Comparison of ENCODE assay signal across 9 cellular contexts in genomic region chr17:77690271-77691161, GRCh38.
A peak's percentile ranks its signal among the peaks of the same experiment; 100 is the strongest.
DNase-seq lines count a peak whose midpoint lies in the region; ATAC-seq, FAIRE-seq and TF ChIP-seq lines count a peak whose summit lies in the region.
"Had no signal": no experiment of that assay in that cellular context is flagged by ENCODE, and none has a peak within 500 bp of the region (broad histone marks: within the 10 kb centered on the region; RNA-seq: fewer than 3 reads in every experiment).

No MANE protein-coding gene starts in this region.

- in situ Hi-C loops in GM12878 (cut with MboI) = no loop called here

- H2AFZ ChIP-seq in GM12878 (ENCODE audit: control insufficient read depth, low read depth, low read length) = no peak overlapping the region

- POLR2A ChIA-PET in GM12878 (lab: Charles Lee) = no interaction called here

- H3K4me2 ChIP-seq in GM12878 (ENCODE audit: control insufficient read depth, insufficient read depth) = peak overlapping the region; percentile 31; the same call in 1 of the 2 replicates

- CTCF ChIA-PET in GM12878 (lab: Yijun Ruan, JAX) = no interaction called here

- no peak for TF ChIP-seq EP300 in GM12878 (IDR thresholded peaks at IDR 0.05; ENCODE audit: borderline replicate concordance in 1 of 2, control insufficient read depth in 1 of 2, low read depth in 2 of 2, low read length in 2 of 2)

- FAIRE-seq in GM12878 (lab: Jason Lieb, UNC) = peak; percentile 57

- H3K79me2 ChIP-seq in GM12878 (ENCODE audit: control insufficient read depth, insufficient read depth, low read length) = no peaks in the 10 kb centered on the region

- WGBS in GM12878 (ENCODE audit: insufficient coverage, insufficient replicate concordance, low lambda C conversion rate, missing lambda C conversion rate) = 14% methylated on average over 24 of the region's 24 CpGs

- TF ChIP-seq POLR2A in GM12878 (IDR thresholded peaks at IDR 0.05; ENCODE audit: low read depth, low read length) = no peak

- no peak overlapping the region for H3K4me3 ChIP-seq in GM12878
- H3K4me3 ChIP-seq: right lobe of liver had no signal

- DNase-seq in GDM1 (lab: John Stamatoyannopoulos, UW) (peak; percentile 33), NCI-H2081 (lab: John Stamatoyannopoulos, UW) (peak; percentile 60 to 74), GM12878 (ENCODE audit: low read depth, low spot score) (no peak), retina (peak; percentile 32), cerebellum (ENCODE audit: low spot score) (no peak), GM19238 (ENCODE audit: insufficient read length, low spot score) (no peak), epidermal melanocyte (ENCODE audit: insufficient read length, low spot score) (no peak)

- ATAC-seq in GM12878 = no peak
- no peak for ATAC-seq in GM18873 (IDR thresholded peaks at IDR 0.05; ENCODE audit: low FRiP score, unreplicated experiment)

- TF ChIP-seq RAD21 in GM12878 (IDR thresholded peaks at IDR 0.05; ENCODE audit: insufficient read depth, low read depth, low read length) = no peak

- H3K9ac ChIP-seq in GM12878 (ENCODE audit: control insufficient read depth, insufficient read depth, low read length) = no peak overlapping the region

- peaks cover 5% of the 10 kb centered on the region for H3K4me1 ChIP-seq in GM12878 (ENCODE audit: control insufficient read depth, insufficient read depth, low read length)
- H3K4me1 ChIP-seq: right lobe of liver had no signal

- RAD21 ChIA-PET in GM12878 (lab: Charles Lee; ENCODE audit: unreplicated experiment) = no interaction called here

- H3K27ac ChIP-seq in GM12878 (ENCODE audit: control insufficient read depth, insufficient read depth) = no peak overlapping the region
- H3K27ac ChIP-seq: right lobe of liver had no signal

- H3K36me3 ChIP-seq in GM12878 (ENCODE audit: control insufficient read depth in 2 of 2, insufficient read depth in 2 of 2, low read length in 1 of 2) = no peaks in the 10 kb centered on the region
- H3K36me3 ChIP-seq: right lobe of liver had no signal

- intact Hi-C loops in GM12878 (cut with micrococcal nuclease; ENCODE audit: unreplicated experiment) = no loop called here

- no peaks in the 10 kb centered on the region for H3K9me3 ChIP-seq in GM12878 (replicated peaks; ENCODE audit: control insufficient read depth, insufficient read depth, low read length)
- H3K9me3 ChIP-seq: right lobe of liver had no signal

- no peaks in the 10 kb centered on the region for H4K20me1 ChIP-seq in GM12878 (ENCODE audit: control insufficient read depth, insufficient read depth)

- no peak for TF ChIP-seq CTCF in GM12878 (IDR thresholded peaks at IDR 0.05 in 2 of 3, conservative IDR thresholded peaks at IDR 0.05 in 1 of 3; ENCODE audit: control insufficient read depth in 2 of 3, extremely low read depth in 1 of 3, insufficient read depth in 1 of 3, low read depth in 3 of 3, low read length in 3 of 3)

- peaks cover 0 to 2% of the 10 kb centered on the region in 2 experiments; a peak in 3 of 4 replicates for H3K27me3 ChIP-seq in GM12878 (replicated peaks in 1 of 2; ENCODE audit: control insufficient read depth in 2 of 2, insufficient read depth in 2 of 2, low read length in 1 of 2)
- H3K27me3 ChIP-seq: right lobe of liver had no signal

- SMC1A ChIA-PET in GM12878 (lab: Charles Lee; ENCODE audit: uncharacterized antibody, unreplicated experiment) = interaction anchor here (0.7 kb wide), 1 partner anchor 35 kb away, joined by 3 read pairs; no protein-coding TSS in a partner anchor

- BruUV-seq in GM12878 (replicated peaks; lab: Mats Ljungman, UMichigan) = no TSS peak

TF ChIP-seq in GM12878, 131 proteins besides CTCF, POLR2A, EP300 and RAD21:
- TF ChIP-seq SPI1 (IDR thresholded peaks at IDR 0.05; ENCODE audit: borderline replicate concordance, insufficient read depth, low read depth, low read length) = no peak
- TF ChIP-seq FOS (IDR thresholded peaks at IDR 0.05; ENCODE audit: borderline replicate concordance, extremely low read depth, insufficient read length) = no peak

Comparison
In these comparisons a context has a peak if more than half of its experiments do, and no peak if none do; other contexts are left out.
1. DNase-seq: peak in GDM1 (single experiment), NCI-H2081 (2 of 2) and retina (single experiment); none in GM12878 (single experiment), cerebellum (single experiment), GM19238 (single experiment) and epidermal melanocyte (single experiment).